In the genomic region with DNA sequence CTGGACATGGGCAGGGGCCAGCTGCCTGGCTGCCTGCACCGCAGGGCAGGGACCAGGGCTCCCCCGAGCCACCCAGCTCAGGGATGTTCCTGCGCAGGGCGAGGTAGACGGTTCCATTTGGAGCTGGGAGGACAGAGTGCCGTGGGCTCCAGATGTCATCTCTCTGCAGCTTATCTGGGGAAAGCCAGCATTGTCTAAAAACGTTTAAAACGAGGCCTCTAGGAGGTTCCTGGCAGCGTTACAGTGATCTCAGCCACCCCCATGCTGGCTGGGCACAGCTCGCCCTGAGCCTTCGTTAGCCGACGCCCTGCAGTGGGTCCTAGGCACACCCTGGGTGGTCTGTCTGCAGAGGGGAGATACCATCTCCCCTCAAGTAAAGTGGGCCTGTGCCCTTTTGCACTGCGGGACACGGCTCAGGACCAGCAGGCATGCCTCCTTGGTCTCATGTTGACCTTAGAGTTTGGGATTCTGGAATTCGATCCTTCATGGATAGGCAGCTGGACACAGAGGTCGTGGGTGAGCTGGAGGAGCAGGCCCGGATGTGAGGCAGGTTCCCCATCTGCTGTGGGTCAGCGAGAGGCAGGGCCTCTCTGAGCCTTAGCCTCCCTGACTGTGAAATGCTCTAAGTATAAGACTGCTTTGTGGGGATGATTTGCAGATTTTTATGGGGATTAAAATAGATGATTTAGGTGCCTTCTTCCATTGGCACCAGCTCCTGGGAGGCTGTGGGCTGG, we compare ENCODE assay signal across 14 cellular contexts. TPM values are rescaled to one million over a fixed set of nuclear protein-coding genes. Genes with fewer than 3 reads are reported as not detected.
DNase-seq lines count a peak whose midpoint lies in the region; ATAC-seq and TF ChIP-seq lines count a peak whose summit lies in the region.
"Had no signal": no experiment of that assay in that cellular context is flagged by ENCODE, and none has a peak within 500 bp of the region (broad histone marks: within the 10 kb centered on the region; RNA-seq: fewer than 3 reads in every experiment).

No MANE protein-coding gene starts in this region.

- 32 to 53% methylated on average over 6 of the region's 19 CpGs for WGBS in esophagus squamous epithelium, 2 donors
- no CpG with 5 or more reads among the region's 19 CpGs for WGBS in trophoblast cell (ENCODE audit: extremely low coverage, insufficient coverage, insufficient read length)

- H3K4ac ChIP-seq in trophoblast cell (ENCODE audit: low read depth, low read length), result no peak overlapping the region

- H4K8ac ChIP-seq in trophoblast cell (ENCODE audit: low read depth, low read length), result no peak overlapping the region

- no peaks in the 10 kb centered on the region for H3K27me3 Mint-ChIP-seq in CD8-positive, alpha-beta T cell (ENCODE audit: low read depth)
- H3K27me3 Mint-ChIP-seq in endothelial cell (ENCODE audit: unreplicated experiment), result peaks cover 16% of the 10 kb centered on the region
- H3K27me3 Mint-ChIP-seq in activated naive CD8-positive, alpha-beta T cell treated with anti-CD3 and anti-CD28 coated beads for 36 hours, result no peaks in the 10 kb centered on the region
- H3K27me3 Mint-ChIP-seq: naive thymus-derived CD8-positive, alpha-beta T cell had no signal

- H3K9me3 Mint-ChIP-seq in CD8-positive, alpha-beta T cell, result no peaks in the 10 kb centered on the region
- no peaks in the 10 kb centered on the region for H3K9me3 Mint-ChIP-seq in endothelial cell (ENCODE audit: unreplicated experiment)
- no peaks in the 10 kb centered on the region for H3K9me3 Mint-ChIP-seq in activated naive CD8-positive, alpha-beta T cell treated with anti-CD3 and anti-CD28 coated beads for 36 hours
- H3K9me3 Mint-ChIP-seq: activated naive CD4-positive, alpha-beta T cell treated with anti-CD3 and anti-CD28 coated beads, Interleukin-2, amount 10 ng/mL, durations not matched to agents 7 days and 5 days; naive thymus-derived CD8-positive, alpha-beta T cell; T-helper 2 cell treated with Interferon-gamma antibody and Interleukin-4, amounts not matched to agents 5 μg/mL and 100 μg/mL, for 36 hours had no signal

- H3K4me1 ChIP-seq in CD8-positive, alpha-beta T cell (ENCODE audit: insufficient read depth, low read length), result no peaks in the 10 kb centered on the region
- peaks cover 32% of the 10 kb centered on the region for H3K4me1 ChIP-seq in NT2/D1 (ENCODE audit: insufficient read depth, insufficient read length)
- peaks cover 38 to 77% (median 49%) of the 10 kb centered on the region in 3 donors for H3K4me1 ChIP-seq in esophagus squamous epithelium
- peaks cover 31 to 36% of the 10 kb centered on the region in 2 experiments for H3K4me1 ChIP-seq in trophoblast cell (ENCODE audit: control insufficient read depth in 1 of 2, insufficient read depth in 2 of 2, low read length in 2 of 2)

- no peak for TF ChIP-seq CTCF in CD8-positive, alpha-beta T cell (IDR thresholded peaks at IDR 0.05)
- TF ChIP-seq CTCF in esophagus squamous epithelium (IDR thresholded peaks at IDR 0.05), result no peak
- TF ChIP-seq CTCF in endothelial cell (IDR thresholded peaks at IDR 0.05; ENCODE audit: unreplicated experiment), result no peak

- H2BK5ac ChIP-seq in trophoblast cell (ENCODE audit: low read depth, low read length, poor library complexity), result no peak overlapping the region

- H3K9ac ChIP-seq in NT2/D1 (ENCODE audit: insufficient read length, low read depth) (peak overlapping the region; percentile 69), trophoblast cell (ENCODE audit: low read length) (no peak overlapping the region)
- H3K9ac ChIP-seq: KMS-11 had no signal

- H2AFZ ChIP-seq in trophoblast cell (ENCODE audit: insufficient read depth, low read length, poor library complexity), result no peak overlapping the region

- H2BK120ac ChIP-seq in trophoblast cell (ENCODE audit: insufficient read depth, low read length, poor library complexity), result peak overlapping the region; percentile 9

- H3K27ac Mint-ChIP-seq in CD8-positive, alpha-beta T cell, result peak overlapping the region; percentile 16
- no peak overlapping the region for H3K27ac Mint-ChIP-seq in endothelial cell (ENCODE audit: unreplicated experiment)
- H3K27ac Mint-ChIP-seq in activated naive CD8-positive, alpha-beta T cell treated with anti-CD3 and anti-CD28 coated beads for 36 hours, result no peak overlapping the region
- H3K27ac Mint-ChIP-seq: activated naive CD4-positive, alpha-beta T cell treated with anti-CD3 and anti-CD28 coated beads, Interleukin-2, amount 10 ng/mL, durations not matched to agents 7 days and 5 days; T-helper 2 cell treated with Interferon-gamma antibody and Interleukin-4, amounts not matched to agents 5 μg/mL and 100 μg/mL, for 36 hours had no signal

- no peak overlapping the region for H2BK12ac ChIP-seq in trophoblast cell (ENCODE audit: low read length)

- H3K4me2 ChIP-seq in trophoblast cell (ENCODE audit: low read length), result no peak overlapping the region
- H3K4me2 ChIP-seq: KMS-11 had no signal

- no peaks in the 10 kb centered on the region for H3K27me3 ChIP-seq in CD8-positive, alpha-beta T cell (ENCODE audit: insufficient read depth, low read length)
- H3K27me3 ChIP-seq in NT2/D1 (ENCODE audit: insufficient read depth, insufficient read length) (no peaks in the 10 kb centered on the region), esophagus squamous epithelium (no peaks in the 10 kb centered on the region), trophoblast cell (ENCODE audit: insufficient read depth, low read length) (no peaks in the 10 kb centered on the region)

- no peaks in the 10 kb centered on the region for H3K9me3 ChIP-seq in CD8-positive, alpha-beta T cell (ENCODE audit: low read length)
- no peaks in the 10 kb centered on the region for H3K9me3 ChIP-seq in NT2/D1 (ENCODE audit: insufficient read depth, low read length)
- H3K9me3 ChIP-seq in esophagus squamous epithelium, result no peaks in the 10 kb centered on the region
- peaks cover 2% of the 10 kb centered on the region for H3K9me3 ChIP-seq in trophoblast cell (ENCODE audit: insufficient read depth, low read depth, low read length)

- H4K91ac ChIP-seq in trophoblast cell (ENCODE audit: low read depth, low read length), result peak overlapping the region; percentile 11

- no peak overlapping the region for H2AK5ac ChIP-seq in trophoblast cell (ENCODE audit: low read length)

- no peak for ATAC-seq in CD8-positive, alpha-beta T cell
- ATAC-seq: naive thymus-derived CD8-positive, alpha-beta T cell had no signal

- H3K4me1 Mint-ChIP-seq in CD8-positive, alpha-beta T cell (ENCODE audit: low read depth), result peaks cover 3% of the 10 kb centered on the region
- H3K4me1 Mint-ChIP-seq in endothelial cell (ENCODE audit: unreplicated experiment), result peaks cover 8% of the 10 kb centered on the region
- peaks cover 7% of the 10 kb centered on the region for H3K4me1 Mint-ChIP-seq in activated naive CD8-positive, alpha-beta T cell treated with anti-CD3 and anti-CD28 coated beads for 36 hours
- H3K4me1 Mint-ChIP-seq: activated naive CD4-positive, alpha-beta T cell treated with anti-CD3 and anti-CD28 coated beads, Interleukin-2, amount 10 ng/mL, durations not matched to agents 7 days and 5 days had no signal

- TF ChIP-seq POLR2A in esophagus squamous epithelium (IDR thresholded peaks at IDR 0.05), result no peak

- no peak overlapping the region for H3K27ac ChIP-seq in CD8-positive, alpha-beta T cell (ENCODE audit: low read depth, low read length)
- H3K27ac ChIP-seq in esophagus squamous epithelium (peak overlapping the region; percentile 16 to 68 (median 44)), trophoblast cell (ENCODE audit: low read depth, low read length) (no peak overlapping the region)
- H3K27ac ChIP-seq: KMS-11 had no signal

- no peak overlapping the region for H3K4me3 ChIP-seq in CD8-positive, alpha-beta T cell (ENCODE audit: low read depth, low read length)
- H3K4me3 ChIP-seq in NT2/D1 (ENCODE audit: insufficient read length, low read depth), result no peak overlapping the region
- H3K4me3 ChIP-seq in esophagus squamous epithelium, result no peak overlapping the region
- no peak overlapping the region for H3K4me3 ChIP-seq in trophoblast cell (ENCODE audit: low read depth, low read length)

- no peaks in the 10 kb centered on the region for H3K36me3 ChIP-seq in CD8-positive, alpha-beta T cell (ENCODE audit: insufficient read depth, low read length)
- H3K36me3 ChIP-seq in NT2/D1 (ENCODE audit: insufficient read depth, insufficient read length, low read length) (peaks cover 2% of the 10 kb centered on the region), esophagus squamous epithelium (peaks cover 0 to 11% (median 1%) of the 10 kb centered on the region in 3 donors), trophoblast cell (ENCODE audit: control insufficient read depth in 1 of 2, insufficient read depth in 2 of 2, low read length in 2 of 2) (no peaks in the 10 kb centered on the region)

- H3K4me3 Mint-ChIP-seq in CD8-positive, alpha-beta T cell, result no peak overlapping the region
- no peak overlapping the region for H3K4me3 Mint-ChIP-seq in endothelial cell (ENCODE audit: unreplicated experiment)
- no peak overlapping the region for H3K4me3 Mint-ChIP-seq in activated naive CD8-positive, alpha-beta T cell treated with anti-CD3 and anti-CD28 coated beads for 36 hours
- H3K4me3 Mint-ChIP-seq: activated naive CD4-positive, alpha-beta T cell treated with anti-CD3 and anti-CD28 coated beads, Interleukin-2, amount 10 ng/mL, durations not matched to agents 7 days and 5 days; naive thymus-derived CD8-positive, alpha-beta T cell; T-helper 2 cell treated with Interferon-gamma antibody and Interleukin-4, amounts not matched to agents 5 μg/mL and 100 μg/mL, for 36 hours had no signal

- H3K18ac ChIP-seq in trophoblast cell (ENCODE audit: low read length), result peak overlapping the region; percentile 18

- POLR2A ChIA-PET in CD8-positive, alpha-beta T cell (lab: Charles Lee), result no interaction called here

- intact Hi-C loops in CD8-positive, alpha-beta T cell (cut with DNase I, micrococcal nuclease), result no loop called here
- intact Hi-C loops in esophagus squamous epithelium (cut with DNase I), result no loop called here

- peak overlapping the region; percentile 24 for H3K14ac ChIP-seq in trophoblast cell (ENCODE audit: low read length)

- H3K79me1 ChIP-seq in trophoblast cell (ENCODE audit: low read length), result peaks cover 8% of the 10 kb centered on the region

- H4K12ac ChIP-seq in trophoblast cell (ENCODE audit: low read depth, low read length), result no peak overlapping the region

- H3K23ac ChIP-seq in trophoblast cell (ENCODE audit: low read length), result no peak overlapping the region

- H3K36me3 Mint-ChIP-seq in CD8-positive, alpha-beta T cell, result no peaks in the 10 kb centered on the region
- H3K36me3 Mint-ChIP-seq in endothelial cell (ENCODE audit: low read depth, unreplicated experiment), result peaks cover 3% of the 10 kb centered on the region
- H3K36me3 Mint-ChIP-seq in activated naive CD8-positive, alpha-beta T cell treated with anti-CD3 and anti-CD28 coated beads for 36 hours, result no peaks in the 10 kb centered on the region
- H3K36me3 Mint-ChIP-seq: activated naive CD4-positive, alpha-beta T cell treated with anti-CD3 and anti-CD28 coated beads, Interleukin-2, amount 10 ng/mL, durations not matched to agents 7 days and 5 days; naive thymus-derived CD8-positive, alpha-beta T cell had no signal

- no peak for DNase-seq in CD8-positive, alpha-beta T cell
- DNase-seq in NT2/D1 (ENCODE audit: low read depth, low spot score), result no peak
- DNase-seq in esophagus squamous epithelium (lab: John Stamatoyannopoulos, UW), result no peak
- peak; percentile 95 for DNase-seq in trophoblast cell
- no peak for DNase-seq in dermis blood vessel endothelial cell
- DNase-seq in kidney tubule cell (ENCODE audit: low spot score), result no peak
- no peak for DNase-seq in endothelial cell (ENCODE audit: low spot score)
- DNase-seq in activated naive CD8-positive, alpha-beta T cell treated with anti-CD3 and anti-CD28 coated beads for 36 hours, result no peak
- DNase-seq: activated naive CD4-positive, alpha-beta T cell treated with anti-CD3 and anti-CD28 coated beads, Interleukin-2, amount 10 ng/mL, durations not matched to agents 7 days and 5 days; kidney; NCI-H2029 treated with DMSO at 0.1 percent for 48 hours had no signal

- CTCF ChIA-PET in CD8-positive, alpha-beta T cell (lab: Charles Lee), result no interaction called here

- no peaks in the 10 kb centered on the region for H3K79me2 ChIP-seq in trophoblast cell (ENCODE audit: control insufficient read depth, insufficient read depth, low read length, poor library complexity)

RNA-seq across cellular contexts. Expression of a gene that starts 14.1 kb away (rescaled TPM):
- 1 to 10 TPM; 1.9 to 2.6 TPM for total RNA-seq in CD8-positive, alpha-beta T cell
- 10 to 100 TPM; 13.3 to 35.5 (median 21.5) TPM for total RNA-seq in esophagus squamous epithelium
- polyA plus RNA-seq in trophoblast cell (2013), result 20.4 and 21.0 TPM in 2 replicates
- total RNA-seq in dermis blood vessel endothelial cell, result 0.98 and 1.0 TPM in 2 replicates
- total RNA-seq in endothelial cell (ENCODE audit: unreplicated experiment), result 2.9 TPM
- 1 to 10 TPM; 7.4 to 9.3 TPM for total RNA-seq in activated naive CD8-positive, alpha-beta T cell treated with anti-CD3 and anti-CD28 coated beads for 36 hours

RNA-seq across cellular contexts. Expression of a gene that starts 35.7 kb away (rescaled TPM):
- 10 to 100 TPM; 15.3 to 16.5 TPM for total RNA-seq in CD8-positive, alpha-beta T cell
- total RNA-seq in esophagus squamous epithelium (10 to 100 TPM in 3 of 4 donors, 1 to 10 TPM in 1; 7.8 to 15.3 (median 14.5) TPM), dermis blood vessel endothelial cell (12.4 and 21.5 TPM in 2 replicates), endothelial cell (ENCODE audit: unreplicated experiment) (24.0 TPM)
- polyA plus RNA-seq in trophoblast cell (2013), result 12.9 and 13.2 TPM in 2 replicates
- total RNA-seq in activated naive CD8-positive, alpha-beta T cell treated with anti-CD3 and anti-CD28 coated beads for 36 hours, result 10 to 100 TPM; 17.1 to 18.2 TPM

RNA-seq across cellular contexts. Expression of a gene that starts 44.5 kb away (rescaled TPM):
- total RNA-seq in CD8-positive, alpha-beta T cell, result 1,000 to 10,000 TPM; 3,777 to 3,874 TPM
- total RNA-seq in esophagus squamous epithelium (1,000 to 10,000 TPM; 1,469 to 2,891 (median 2,008) TPM), dermis blood vessel endothelial cell (2,901 and 3,143 TPM in 2 replicates), endothelial cell (ENCODE audit: unreplicated experiment) (2,149 TPM)
- 1,456 and 1,519 TPM in 2 replicates for polyA plus RNA-seq in trophoblast cell (2013)
- total RNA-seq in activated naive CD8-positive, alpha-beta T cell treated with anti-CD3 and anti-CD28 coated beads for 36 hours, result 1,000 to 10,000 TPM; 3,164 to 3,255 TPM

Comparison
In these comparisons a context has a peak if more than half of its experiments do, and no peak if none do; other contexts are left out.
1. DNase-seq: peak in trophoblast cell (2 of 2); none in CD8-positive, alpha-beta T cell (0 of 7), NT2/D1 (single experiment), esophagus squamous epithelium (single experiment), dermis blood vessel endothelial cell (single experiment), kidney tubule cell (single experiment), endothelial cell (single experiment) and activated naive CD8-positive, alpha-beta T cell treated with anti-CD3 and anti-CD28 coated beads for 36 hours (single experiment).
2. H3K27ac ChIP-seq: peak in esophagus squamous epithelium (4 of 4); none in CD8-positive, alpha-beta T cell (single experiment) and trophoblast cell (single experiment).